Comparison of ENCODE assay signal across 10 cellular contexts in genomic region chr4:21507439-21507838, GRCh38.
DNase-seq lines count a peak whose midpoint lies in the region; TF ChIP-seq lines count a peak whose summit lies in the region.
"Had no signal": no experiment of that assay in that cellular context is flagged by ENCODE, and none has a peak within 500 bp of the region (broad histone marks: within the 10 kb centered on the region; RNA-seq: fewer than 3 reads in every experiment).

No MANE protein-coding gene starts in this region.

- peak; percentile 22 for TF ChIP-seq CTCF in smooth muscle cell (IDR thresholded peaks at IDR 0.05; ENCODE audit: borderline replicate concordance, insufficient read depth, poor library complexity, severe bottlenecking)
- TF ChIP-seq CTCF in GM10266 (IDR thresholded peaks at IDR 0.05; ENCODE audit: control insufficient read depth, insufficient read depth, low read depth, missing control alignments) = no peak

- H3K27ac ChIP-seq in smooth muscle cell (ENCODE audit: low read depth) = no peak overlapping the region
- H3K27ac ChIP-seq: BLaER1 had no signal

- WGBS in smooth muscle cell (ENCODE audit: low lambda C conversion rate) = 85% methylated on average over 4 of the region's 4 CpGs

- H3K9me3 ChIP-seq in smooth muscle cell (replicated peaks; ENCODE audit: low read depth) = no peaks in the 10 kb centered on the region
- H3K9me3 ChIP-seq: BLaER1 had no signal

- no peaks in the 10 kb centered on the region for H3K4me1 ChIP-seq in smooth muscle cell (ENCODE audit: low read depth)
- H3K4me1 ChIP-seq: BLaER1 had no signal

- POLR2A ChIA-PET in activated CD4-positive, alpha-beta memory T cell treated with anti-CD3 and anti-CD28 coated beads for 36 hours (lab: Charles Lee) = no interaction called here

- H3K27ac Mint-ChIP-seq in activated CD4-positive, alpha-beta memory T cell treated with anti-CD3 and anti-CD28 coated beads for 36 hours = no peak overlapping the region

- no peaks in the 10 kb centered on the region for H3F3A ChIP-seq in smooth muscle cell (ENCODE audit: low read depth)

- no peaks in the 10 kb centered on the region for H3K36me3 Mint-ChIP-seq in activated CD4-positive, alpha-beta memory T cell treated with anti-CD3 and anti-CD28 coated beads for 36 hours

- peaks cover 11% of the 10 kb centered on the region for H3K27me3 ChIP-seq in smooth muscle cell (ENCODE audit: low read depth)
- H3K27me3 ChIP-seq: BLaER1 had no signal

- H3K4me3 Mint-ChIP-seq in activated CD4-positive, alpha-beta memory T cell treated with anti-CD3 and anti-CD28 coated beads for 36 hours = no peak overlapping the region

- H3K9ac ChIP-seq in smooth muscle cell (ENCODE audit: low read depth) = no peak overlapping the region
- H3K9ac ChIP-seq: BLaER1 had no signal

- no peaks in the 10 kb centered on the region for H3K36me3 ChIP-seq in smooth muscle cell (ENCODE audit: low read depth)
- H3K36me3 ChIP-seq: BLaER1 had no signal

- no peak overlapping the region for H2AFZ ChIP-seq in smooth muscle cell (ENCODE audit: low read depth)

- no peaks in the 10 kb centered on the region for H3K4me1 Mint-ChIP-seq in activated CD4-positive, alpha-beta memory T cell treated with anti-CD3 and anti-CD28 coated beads for 36 hours (ENCODE audit: low read depth)

- intact Hi-C loops in activated CD4-positive, alpha-beta memory T cell treated with anti-CD3 and anti-CD28 coated beads for 36 hours (cut with micrococcal nuclease) = no loop called here

- no peaks in the 10 kb centered on the region for H4K20me1 ChIP-seq in smooth muscle cell (ENCODE audit: low read depth)
- H4K20me1 ChIP-seq: BLaER1 had no signal

- H3K4me2 ChIP-seq in smooth muscle cell = no peak overlapping the region
- H3K4me2 ChIP-seq: BLaER1 had no signal

- H3K27me3 Mint-ChIP-seq in activated CD4-positive, alpha-beta memory T cell treated with anti-CD3 and anti-CD28 coated beads for 36 hours = no peaks in the 10 kb centered on the region

- no peak overlapping the region for H3K4me3 ChIP-seq in smooth muscle cell
- H3K4me3 ChIP-seq: BLaER1 had no signal

- no peaks in the 10 kb centered on the region for H3K9me3 Mint-ChIP-seq in activated CD4-positive, alpha-beta memory T cell treated with anti-CD3 and anti-CD28 coated beads for 36 hours

- CTCF ChIA-PET in activated CD4-positive, alpha-beta memory T cell treated with anti-CD3 and anti-CD28 coated beads for 36 hours (lab: Charles Lee) = no interaction called here

- H3K79me2 ChIP-seq in smooth muscle cell (ENCODE audit: low read depth) = no peaks in the 10 kb centered on the region

- DNase-seq in NCI-H748 (lab: John Stamatoyannopoulos, UW; ENCODE audit: unreplicated experiment) (peak; percentile 0), NCI-H748 treated with DMSO at 0.1 percent for 48 hours (lab: John Stamatoyannopoulos, UW) (no peak), NCI-H460 (ENCODE audit: extremely low read depth, low read depth) (peak; percentile 1), dermis blood vessel endothelial cell (peak; percentile 42), smooth muscle cell (lab: John Stamatoyannopoulos, UW; ENCODE audit: unreplicated experiment) (no peak), GM10266 (ENCODE audit: extremely low spot score) (no peak)
- no peak for DNase-seq in stimulated activated naive CD4-positive, alpha-beta T cell treated with Interleukin-2 at 50 U/mL for 16 hours (lab: John Stamatoyannopoulos, UW)
- DNase-seq in activated CD4-positive, alpha-beta memory T cell treated with anti-CD3 and anti-CD28 coated beads for 36 hours = no peak
- DNase-seq: stimulated activated CD4-positive, alpha-beta T cell treated with anti-CD3 and anti-CD28 coated beads, Interleukin-1b, Interleukin-23, amount 100 ng/mL, for 48 hours had no signal

Comparison
In these comparisons a context has a peak if more than half of its experiments do, and no peak if none do; other contexts are left out.
1. DNase-seq: peak in NCI-H748 (single experiment), NCI-H460 (single experiment) and dermis blood vessel endothelial cell (single experiment); none in NCI-H748 treated with DMSO at 0.1 percent for 48 hours (single experiment), smooth muscle cell (single experiment), stimulated activated naive CD4-positive, alpha-beta T cell treated with Interleukin-2 at 50 U/mL for 16 hours (single experiment), activated CD4-positive, alpha-beta memory T cell treated with anti-CD3 and anti-CD28 coated beads for 36 hours (single experiment) and GM10266 (single experiment).